ENCODE assay signal across 1 cellular context in the genomic region with DNA sequence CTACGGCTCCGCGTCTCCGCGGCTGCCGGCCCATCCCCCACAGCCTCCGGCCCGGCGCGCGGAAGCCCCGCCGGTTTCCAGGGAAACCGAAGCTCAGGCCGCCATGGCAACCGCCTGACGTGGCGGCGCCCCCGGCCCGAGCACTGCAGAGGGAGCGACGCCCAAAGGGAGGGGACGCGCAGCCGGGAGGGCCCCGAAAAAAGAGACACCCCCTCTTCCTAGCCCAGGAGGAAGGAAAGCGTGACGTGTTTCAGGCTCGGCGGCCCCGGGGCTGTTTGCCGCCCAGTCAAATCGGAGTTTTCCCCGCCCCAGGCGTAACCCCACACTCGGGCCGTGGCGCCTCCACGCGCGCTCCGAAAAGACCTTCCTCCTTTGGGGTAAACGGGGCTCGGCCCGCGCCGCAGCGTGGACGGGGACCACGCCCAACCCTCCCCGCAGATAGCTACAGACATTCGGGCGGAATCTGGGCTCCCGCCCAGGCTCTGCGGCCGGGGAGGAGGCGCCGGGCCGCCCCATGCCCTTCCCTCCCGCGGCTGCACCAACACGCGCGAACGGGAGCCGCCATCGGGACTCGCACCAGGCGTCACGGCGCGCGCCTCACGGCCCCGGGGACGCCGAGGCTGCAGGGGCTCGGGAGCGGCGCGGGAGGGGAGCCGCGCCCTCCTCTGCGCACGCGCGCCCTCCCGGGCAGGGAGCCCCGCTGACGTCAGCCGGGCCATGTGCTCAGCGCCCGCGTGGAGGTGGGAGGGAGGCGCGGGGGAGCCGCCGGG.
TF ChIP-seq lines count a peak whose summit lies in the region.

No MANE protein-coding gene starts in this region.

TF ChIP-seq in K562, 482 proteins besides CTCF, POLR2A, EP300 and RAD21 (continued from another document and continues in another):
- TF ChIP-seq ETV6 (IDR thresholded peaks at IDR 0.05; ENCODE audit: borderline replicate concordance in 1 of 2, low read depth in 2 of 2, low read length in 1 of 2) (no peak), ETV6 (CRISPR knock-in tag; IDR thresholded peaks at IDR 0.05; ENCODE audit: borderline replicate concordance) (no peak), KDM2B (CRISPR knock-in tag; IDR thresholded peaks at IDR 0.05) (no peak), ZNF695 (CRISPR knock-in tag; IDR thresholded peaks at IDR 0.05) (no peak), GTF2F1 (IDR thresholded peaks at IDR 0.05; ENCODE audit: low read depth, low read length) (no peak), ZNF436 (CRISPR knock-in tag; IDR thresholded peaks at IDR 0.05) (no peak), ZNF696 (CRISPR knock-in tag; conservative IDR thresholded peaks at IDR 0.05) (no peak), CHD1 (IDR thresholded peaks at IDR 0.05; ENCODE audit: low read length) (no peak), HDAC6 (IDR thresholded peaks at IDR 0.05; ENCODE audit: low read depth, low read length) (no peak), ARHGAP35 (IDR thresholded peaks at IDR 0.05; ENCODE audit: partially characterized antibody) (no peak), BCL6 (CRISPR knock-in tag; IDR thresholded peaks at IDR 0.05) (no peak), HOXB6 (CRISPR knock-in tag; IDR thresholded peaks at IDR 0.05; ENCODE audit: borderline replicate concordance) (no peak), JUNB (CRISPR knock-in tag; conservative IDR thresholded peaks at IDR 0.05) (no peak), ZSCAN29 (IDR thresholded peaks at IDR 0.05) (no peak), CBFA2T2 (conservative IDR thresholded peaks at IDR 0.05) (no peak), CHD2 (IDR thresholded peaks at IDR 0.05; ENCODE audit: low read depth, low read length) (no peak; the same call in 1 of the 2 replicates), ZNF146 (CRISPR knock-in tag; IDR thresholded peaks at IDR 0.05; ENCODE audit: unreplicated experiment) (no peak), XRCC4 (IDR thresholded peaks at IDR 0.05; ENCODE audit: extremely low read depth, insufficient read depth, insufficient read length) (no peak), ZNF124 (CRISPR knock-in tag; IDR thresholded peaks at IDR 0.05) (no peak), LCOR (CRISPR knock-in tag; IDR thresholded peaks at IDR 0.05) (no peak), STAT5A (IDR thresholded peaks at IDR 0.05; ENCODE audit: borderline replicate concordance, low read length) (no peak), HLTF (IDR thresholded peaks at IDR 0.05) (no peak), TBP (optimal IDR thresholded peaks at IDR 0.05; ENCODE audit: low read depth, low read length) (no peak), RFX1 (IDR thresholded peaks at IDR 0.05) (peak; percentile 93), RBBP5 (IDR thresholded peaks at IDR 0.05; ENCODE audit: borderline replicate concordance, insufficient read depth, low read length, poor library complexity, severe bottlenecking) (no peak)
- TF ChIP-seq, protein P1, sequence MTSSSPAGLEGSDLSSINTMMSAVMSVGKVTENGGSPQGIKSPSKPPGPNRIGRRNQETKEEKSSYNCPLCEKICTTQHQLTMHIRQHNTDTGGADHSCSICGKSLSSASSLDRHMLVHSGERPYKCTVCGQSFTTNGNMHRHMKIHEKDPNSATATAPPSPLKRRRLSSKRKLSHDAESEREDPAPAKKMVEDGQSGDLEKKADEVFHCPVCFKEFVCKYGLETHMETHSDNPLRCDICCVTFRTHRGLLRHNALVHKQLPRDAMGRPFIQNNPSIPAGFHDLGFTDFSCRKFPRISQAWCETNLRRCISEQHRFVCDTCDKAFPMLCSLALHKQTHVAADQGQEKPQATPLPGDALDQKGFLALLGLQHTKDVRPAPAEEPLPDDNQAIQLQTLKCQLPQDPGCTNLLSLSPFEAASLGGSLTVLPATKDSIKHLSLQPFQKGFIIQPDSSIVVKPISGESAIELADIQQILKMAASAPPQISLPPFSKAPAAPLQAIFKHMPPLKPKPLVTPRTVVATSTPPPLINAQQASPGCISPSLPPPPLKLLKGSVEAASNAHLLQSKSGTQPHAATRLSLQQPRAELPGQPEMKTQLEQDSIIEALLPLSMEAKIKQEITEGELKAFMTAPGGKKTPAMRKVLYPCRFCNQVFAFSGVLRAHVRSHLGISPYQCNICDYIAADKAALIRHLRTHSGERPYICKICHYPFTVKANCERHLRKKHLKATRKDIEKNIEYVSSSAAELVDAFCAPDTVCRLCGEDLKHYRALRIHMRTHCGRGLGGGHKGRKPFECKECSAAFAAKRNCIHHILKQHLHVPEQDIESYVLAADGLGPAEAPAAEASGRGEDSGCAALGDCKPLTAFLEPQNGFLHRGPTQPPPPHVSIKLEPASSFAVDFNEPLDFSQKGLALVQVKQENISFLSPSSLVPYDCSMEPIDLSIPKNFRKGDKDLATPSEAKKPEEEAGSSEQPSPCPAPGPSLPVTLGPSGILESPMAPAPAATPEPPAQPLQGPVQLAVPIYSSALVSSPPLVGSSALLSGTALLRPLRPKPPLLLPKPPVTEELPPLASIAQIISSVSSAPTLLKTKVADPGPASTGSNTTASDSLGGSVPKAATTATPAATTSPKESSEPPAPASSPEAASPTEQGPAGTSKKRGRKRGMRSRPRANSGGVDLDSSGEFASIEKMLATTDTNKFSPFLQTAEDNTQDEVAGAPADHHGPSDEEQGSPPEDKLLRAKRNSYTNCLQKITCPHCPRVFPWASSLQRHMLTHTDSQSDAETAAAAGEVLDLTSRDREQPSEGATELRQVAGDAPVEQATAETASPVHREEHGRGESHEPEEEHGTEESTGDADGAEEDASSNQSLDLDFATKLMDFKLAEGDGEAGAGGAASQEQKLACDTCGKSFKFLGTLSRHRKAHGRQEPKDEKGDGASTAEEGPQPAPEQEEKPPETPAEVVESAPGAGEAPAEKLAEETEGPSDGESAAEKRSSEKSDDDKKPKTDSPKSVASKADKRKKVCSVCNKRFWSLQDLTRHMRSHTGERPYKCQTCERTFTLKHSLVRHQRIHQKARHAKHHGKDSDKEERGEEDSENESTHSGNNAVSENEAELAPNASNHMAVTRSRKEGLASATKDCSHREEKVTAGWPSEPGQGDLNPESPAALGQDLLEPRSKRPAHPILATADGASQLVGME (CRISPR knock-in tag; IDR thresholded peaks at IDR 0.05) = no peak
- TF ChIP-seq, protein P2, sequence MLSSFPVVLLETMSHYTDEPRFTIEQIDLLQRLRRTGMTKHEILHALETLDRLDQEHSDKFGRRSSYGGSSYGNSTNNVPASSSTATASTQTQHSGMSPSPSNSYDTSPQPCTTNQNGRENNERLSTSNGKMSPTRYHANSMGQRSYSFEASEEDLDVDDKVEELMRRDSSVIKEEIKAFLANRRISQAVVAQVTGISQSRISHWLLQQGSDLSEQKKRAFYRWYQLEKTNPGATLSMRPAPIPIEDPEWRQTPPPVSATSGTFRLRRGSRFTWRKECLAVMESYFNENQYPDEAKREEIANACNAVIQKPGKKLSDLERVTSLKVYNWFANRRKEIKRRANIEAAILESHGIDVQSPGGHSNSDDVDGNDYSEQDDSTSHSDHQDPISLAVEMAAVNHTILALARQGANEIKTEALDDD (IDR thresholded peaks at IDR 0.05) = no peak
- TF ChIP-seq, protein P3, sequence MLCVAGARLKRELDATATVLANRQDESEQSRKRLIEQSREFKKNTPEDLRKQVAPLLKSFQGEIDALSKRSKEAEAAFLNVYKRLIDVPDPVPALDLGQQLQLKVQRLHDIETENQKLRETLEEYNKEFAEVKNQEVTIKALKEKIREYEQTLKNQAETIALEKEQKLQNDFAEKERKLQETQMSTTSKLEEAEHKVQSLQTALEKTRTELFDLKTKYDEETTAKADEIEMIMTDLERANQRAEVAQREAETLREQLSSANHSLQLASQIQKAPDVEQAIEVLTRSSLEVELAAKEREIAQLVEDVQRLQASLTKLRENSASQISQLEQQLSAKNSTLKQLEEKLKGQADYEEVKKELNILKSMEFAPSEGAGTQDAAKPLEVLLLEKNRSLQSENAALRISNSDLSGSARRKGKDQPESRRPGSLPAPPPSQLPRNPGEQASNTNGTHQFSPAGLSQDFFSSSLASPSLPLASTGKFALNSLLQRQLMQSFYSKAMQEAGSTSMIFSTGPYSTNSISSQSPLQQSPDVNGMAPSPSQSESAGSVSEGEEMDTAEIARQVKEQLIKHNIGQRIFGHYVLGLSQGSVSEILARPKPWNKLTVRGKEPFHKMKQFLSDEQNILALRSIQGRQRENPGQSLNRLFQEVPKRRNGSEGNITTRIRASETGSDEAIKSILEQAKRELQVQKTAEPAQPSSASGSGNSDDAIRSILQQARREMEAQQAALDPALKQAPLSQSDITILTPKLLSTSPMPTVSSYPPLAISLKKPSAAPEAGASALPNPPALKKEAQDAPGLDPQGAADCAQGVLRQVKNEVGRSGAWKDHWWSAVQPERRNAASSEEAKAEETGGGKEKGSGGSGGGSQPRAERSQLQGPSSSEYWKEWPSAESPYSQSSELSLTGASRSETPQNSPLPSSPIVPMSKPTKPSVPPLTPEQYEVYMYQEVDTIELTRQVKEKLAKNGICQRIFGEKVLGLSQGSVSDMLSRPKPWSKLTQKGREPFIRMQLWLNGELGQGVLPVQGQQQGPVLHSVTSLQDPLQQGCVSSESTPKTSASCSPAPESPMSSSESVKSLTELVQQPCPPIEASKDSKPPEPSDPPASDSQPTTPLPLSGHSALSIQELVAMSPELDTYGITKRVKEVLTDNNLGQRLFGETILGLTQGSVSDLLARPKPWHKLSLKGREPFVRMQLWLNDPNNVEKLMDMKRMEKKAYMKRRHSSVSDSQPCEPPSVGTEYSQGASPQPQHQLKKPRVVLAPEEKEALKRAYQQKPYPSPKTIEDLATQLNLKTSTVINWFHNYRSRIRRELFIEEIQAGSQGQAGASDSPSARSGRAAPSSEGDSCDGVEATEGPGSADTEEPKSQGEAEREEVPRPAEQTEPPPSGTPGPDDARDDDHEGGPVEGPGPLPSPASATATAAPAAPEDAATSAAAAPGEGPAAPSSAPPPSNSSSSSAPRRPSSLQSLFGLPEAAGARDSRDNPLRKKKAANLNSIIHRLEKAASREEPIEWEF (CRISPR knock-in tag; IDR thresholded peaks at IDR 0.05) = no peak
- TF ChIP-seq, protein P4, sequence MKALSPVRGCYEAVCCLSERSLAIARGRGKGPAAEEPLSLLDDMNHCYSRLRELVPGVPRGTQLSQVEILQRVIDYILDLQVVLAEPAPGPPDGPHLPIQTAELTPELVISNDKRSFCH (CRISPR knock-in tag; IDR thresholded peaks at IDR 0.05) = no peak
- TF ChIP-seq, protein P4 (tag; IDR thresholded peaks at IDR 0.05) = no peak; the same call in 1 of the 2 replicates
- TF ChIP-seq, protein P5, sequence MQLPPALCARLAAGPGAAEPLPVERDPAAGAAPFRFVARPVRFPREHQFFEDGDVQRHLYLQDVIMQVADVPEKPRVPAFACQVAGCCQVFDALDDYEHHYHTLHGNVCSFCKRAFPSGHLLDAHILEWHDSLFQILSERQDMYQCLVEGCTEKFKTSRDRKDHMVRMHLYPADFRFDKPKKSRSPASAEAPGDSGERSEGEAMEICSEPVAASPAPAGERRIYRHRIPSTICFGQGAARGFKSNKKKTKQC (CRISPR knock-in tag; IDR thresholded peaks at IDR 0.05) = no peak; the same call in 1 of the 2 replicates
- TF ChIP-seq, protein P6, sequence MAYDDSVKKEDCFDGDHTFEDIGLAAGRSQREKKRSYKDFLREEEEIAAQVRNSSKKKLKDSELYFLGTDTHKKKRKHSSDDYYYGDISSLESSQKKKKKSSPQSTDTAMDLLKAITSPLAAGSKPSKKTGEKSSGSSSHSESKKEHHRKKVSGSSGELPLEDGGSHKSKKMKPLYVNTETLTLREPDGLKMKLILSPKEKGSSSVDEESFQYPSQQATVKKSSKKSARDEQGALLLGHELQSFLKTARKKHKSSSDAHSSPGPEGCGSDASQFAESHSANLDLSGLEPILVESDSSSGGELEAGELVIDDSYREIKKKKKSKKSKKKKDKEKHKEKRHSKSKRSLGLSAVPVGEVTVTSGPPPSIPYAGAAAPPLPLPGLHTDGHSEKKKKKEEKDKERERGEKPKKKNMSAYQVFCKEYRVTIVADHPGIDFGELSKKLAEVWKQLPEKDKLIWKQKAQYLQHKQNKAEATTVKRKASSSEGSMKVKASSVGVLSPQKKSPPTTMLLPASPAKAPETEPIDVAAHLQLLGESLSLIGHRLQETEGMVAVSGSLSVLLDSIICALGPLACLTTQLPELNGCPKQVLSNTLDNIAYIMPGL (CRISPR knock-in tag; IDR thresholded peaks at IDR 0.05) = no peak
- TF ChIP-seq, protein P7, sequence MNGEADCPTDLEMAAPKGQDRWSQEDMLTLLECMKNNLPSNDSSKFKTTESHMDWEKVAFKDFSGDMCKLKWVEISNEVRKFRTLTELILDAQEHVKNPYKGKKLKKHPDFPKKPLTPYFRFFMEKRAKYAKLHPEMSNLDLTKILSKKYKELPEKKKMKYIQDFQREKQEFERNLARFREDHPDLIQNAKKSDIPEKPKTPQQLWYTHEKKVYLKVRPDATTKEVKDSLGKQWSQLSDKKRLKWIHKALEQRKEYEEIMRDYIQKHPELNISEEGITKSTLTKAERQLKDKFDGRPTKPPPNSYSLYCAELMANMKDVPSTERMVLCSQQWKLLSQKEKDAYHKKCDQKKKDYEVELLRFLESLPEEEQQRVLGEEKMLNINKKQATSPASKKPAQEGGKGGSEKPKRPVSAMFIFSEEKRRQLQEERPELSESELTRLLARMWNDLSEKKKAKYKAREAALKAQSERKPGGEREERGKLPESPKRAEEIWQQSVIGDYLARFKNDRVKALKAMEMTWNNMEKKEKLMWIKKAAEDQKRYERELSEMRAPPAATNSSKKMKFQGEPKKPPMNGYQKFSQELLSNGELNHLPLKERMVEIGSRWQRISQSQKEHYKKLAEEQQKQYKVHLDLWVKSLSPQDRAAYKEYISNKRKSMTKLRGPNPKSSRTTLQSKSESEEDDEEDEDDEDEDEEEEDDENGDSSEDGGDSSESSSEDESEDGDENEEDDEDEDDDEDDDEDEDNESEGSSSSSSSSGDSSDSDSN (IDR thresholded peaks at IDR 0.05; ENCODE audit: borderline replicate concordance in 1 of 2, low read depth in 2 of 2, low read length in 2 of 2) = no peak
- TF ChIP-seq, protein P8, sequence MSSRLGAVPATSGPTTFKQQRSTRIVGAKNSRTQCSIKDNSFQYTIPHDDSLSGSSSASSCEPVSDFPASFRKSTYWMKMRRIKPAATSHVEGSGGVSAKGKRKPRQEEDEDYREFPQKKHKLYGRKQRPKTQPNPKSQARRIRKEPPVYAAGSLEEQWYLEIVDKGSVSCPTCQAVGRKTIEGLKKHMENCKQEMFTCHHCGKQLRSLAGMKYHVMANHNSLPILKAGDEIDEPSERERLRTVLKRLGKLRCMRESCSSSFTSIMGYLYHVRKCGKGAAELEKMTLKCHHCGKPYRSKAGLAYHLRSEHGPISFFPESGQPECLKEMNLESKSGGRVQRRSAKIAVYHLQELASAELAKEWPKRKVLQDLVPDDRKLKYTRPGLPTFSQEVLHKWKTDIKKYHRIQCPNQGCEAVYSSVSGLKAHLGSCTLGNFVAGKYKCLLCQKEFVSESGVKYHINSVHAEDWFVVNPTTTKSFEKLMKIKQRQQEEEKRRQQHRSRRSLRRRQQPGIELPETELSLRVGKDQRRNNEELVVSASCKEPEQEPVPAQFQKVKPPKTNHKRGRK (tag; IDR thresholded peaks at IDR 0.05) = no peak
